In genomic region chr5:24068507-24068906, GRCh38 we compare ENCODE assay signal across 26 cellular contexts.
"Had no signal": no experiment of that assay in that cellular context is flagged by ENCODE, and none has a peak within 500 bp of the region (broad histone marks: within the 10 kb centered on the region; RNA-seq: fewer than 3 reads in every experiment).

No MANE protein-coding gene starts in this region.

- H3K27me3 Mint-ChIP-seq: memory B cell; naive thymus-derived CD4-positive, alpha-beta T cell had no signal

- H3K4me1 Mint-ChIP-seq: immature natural killer cell; memory B cell; naive thymus-derived CD4-positive, alpha-beta T cell; natural killer cell had no signal

- H3K36me3 ChIP-seq: esophagus squamous epithelium, gastroesophageal sphincter, heart left ventricle, left lung, lower lobe of right lung had no signal

- ATAC-seq: esophagus mucosa; gastroesophageal sphincter; heart left ventricle; left lung; left ventricle myocardium superior; lower lobe of right lung; naive thymus-derived CD4-positive, alpha-beta T cell; natural killer cell had no signal

- H3K4me1 ChIP-seq: esophagus squamous epithelium, gastroesophageal sphincter, heart left ventricle, left lung, lower lobe of right lung had no signal

- DNase-seq: dermis blood vessel endothelial cell; dorsolateral prefrontal cortex; effector CD4-positive, alpha-beta T cell; effector memory CD4-positive, alpha-beta T cell; erythroblast; esophagus squamous epithelium; foreskin fibroblast; heart left ventricle; hypothalamus; immature natural killer cell; islet precursor cell; kidney; kidney glomerular epithelial cell; left lung; left ventricle myocardium superior; lower lobe of right lung; mesendoderm; midbrain; naive thymus-derived CD4-positive, alpha-beta T cell; natural killer cell had no signal

- H3K27ac ChIP-seq: coronary artery, dorsolateral prefrontal cortex, epithelial cell of prostate, esophagus squamous epithelium, gastroesophageal sphincter, heart left ventricle, hepatocyte, left lung, lower lobe of right lung had no signal

- H3K36me3 Mint-ChIP-seq: immature natural killer cell; memory B cell; naive thymus-derived CD4-positive, alpha-beta T cell; natural killer cell had no signal

- H3K4me3 ChIP-seq: coronary artery, dorsolateral prefrontal cortex, esophagus squamous epithelium, gastroesophageal sphincter, heart left ventricle, hepatocyte, left lung, lower lobe of right lung had no signal

- H3K9me3 ChIP-seq: esophagus squamous epithelium, gastroesophageal sphincter, heart left ventricle, lower lobe of right lung had no signal

- H3K4me2 ChIP-seq: hepatocyte had no signal

- H2AFZ ChIP-seq: hepatocyte had no signal

- H3K27me3 ChIP-seq: dorsolateral prefrontal cortex, esophagus squamous epithelium, gastroesophageal sphincter, heart left ventricle, hepatocyte, left lung had no signal

- H3K27ac Mint-ChIP-seq: immature natural killer cell; memory B cell; naive thymus-derived CD4-positive, alpha-beta T cell; natural killer cell had no signal

- H3K4me3 Mint-ChIP-seq: immature natural killer cell; memory B cell; naive thymus-derived CD4-positive, alpha-beta T cell; natural killer cell had no signal

- H3K79me2 ChIP-seq: hepatocyte had no signal
